10 cellular contexts compared by ENCODE assay signal in genomic region chr2:239297142-239298125, GRCh38.
DNase-seq lines count a peak whose midpoint lies in the region; ATAC-seq, FAIRE-seq and TF ChIP-seq lines count a peak whose summit lies in the region.
"Had no signal": no experiment of that assay in that cellular context is flagged by ENCODE, and none has a peak within 500 bp of the region (broad histone marks: within the 10 kb centered on the region; RNA-seq: fewer than 3 reads in every experiment).

No MANE protein-coding gene starts in this region.

- no peaks in the 10 kb centered on the region for H3K9me3 Mint-ChIP-seq in natural killer cell treated with Interleukin-12 subunit alpha and Interleukin-12 subunit beta and Interleukin-15 and Interleukin-18, amount 100 ng/mL, for 72 hours

- peaks cover 33 to 35% of the 10 kb centered on the region in 2 donors for H3K4me1 Mint-ChIP-seq in natural killer cell treated with Interleukin-12 subunit alpha and Interleukin-12 subunit beta and Interleukin-15 and Interleukin-18, amount 100 ng/mL, for 72 hours (ENCODE audit: low read depth in 2 of 2)

- no peak overlapping the region for H4K8ac ChIP-seq in H1 (ENCODE audit: extremely low read depth, insufficient read depth, low read length)

- CTCF ChIA-PET in Panc1 (lab: Charles Lee) (no interaction called here), H1 (lab: Charles Lee; ENCODE audit: partially characterized antibody) (interaction anchor here (0.6 to 8.0 kb wide), 6 partner anchors 12 to 35 kb away, joined by 3 to 44 read pairs (median 4); no protein-coding TSS in a partner anchor)

- H4K20me1 ChIP-seq in BLaER1 treated with 17β-estradiol and CSF1 and Interleukin-3, amounts not matched to agents 10 nM and 100 nM, result peaks cover 82 to 100% (median 96%) of the 10 kb centered on the region in 11 experiments
- H4K20me1 ChIP-seq in H1 (replicated peaks in 1 of 2; ENCODE audit: control insufficient read depth in 1 of 2, insufficient read depth in 2 of 2, low read length in 2 of 2), result peaks cover 0 to 11% of the 10 kb centered on the region in 2 experiments

- H2AK5ac ChIP-seq in H1 (ENCODE audit: low read depth, low read length), result peak overlapping the region; percentile 75; the same call in 1 of the 2 replicates

- H2AFZ ChIP-seq in H1 (ENCODE audit: low read length), result no peak overlapping the region

- H3K79me2 ChIP-seq in H1 (ENCODE audit: control insufficient read depth in 1 of 2, insufficient read depth in 2 of 2, low read length in 2 of 2), result peaks cover 0 to 73% of the 10 kb centered on the region in 2 experiments; a peak in 3 of 4 replicates

- H3K4me3 Mint-ChIP-seq in natural killer cell treated with Interleukin-12 subunit alpha and Interleukin-12 subunit beta and Interleukin-15 and Interleukin-18, amount 100 ng/mL, for 72 hours, result peak overlapping the region; percentile 30

- in situ Hi-C loops in Panc1 (cut with HindIII; ENCODE audit: low pct_unique_long_range_greater_than_20kb, low sequenced_read_pairs), result no loop called here

- peak overlapping the region; percentile 61; the same call in 1 of the 2 replicates for H2BK5ac ChIP-seq in H1 (ENCODE audit: low read depth, low read length)

- no peak overlapping the region for H3K56ac ChIP-seq in H1 (replicated peaks; ENCODE audit: insufficient read length, low read depth, low read length)

- no peak overlapping the region for H3K14ac ChIP-seq in H1 (ENCODE audit: insufficient read length)

- H3K4ac ChIP-seq in H1 (replicated peaks; ENCODE audit: insufficient read length, low read depth, low read length), result no peak overlapping the region

- no peak for TF ChIP-seq RAD21 in H1 (IDR thresholded peaks at IDR 0.05 in 1 of 2, conservative IDR thresholded peaks at IDR 0.05 in 1 of 2; ENCODE audit: low read depth in 2 of 2, low read length in 2 of 2)

- FAIRE-seq in H1 (lab: Jason Lieb, UNC), result no peak

- H3K27me3 Mint-ChIP-seq in natural killer cell treated with Interleukin-12 subunit alpha and Interleukin-12 subunit beta and Interleukin-15 and Interleukin-18, amount 100 ng/mL, for 72 hours, result no peaks in the 10 kb centered on the region

- no peak overlapping the region for H2BK12ac ChIP-seq in H1 (ENCODE audit: low read depth, low read length)

- H2BK120ac ChIP-seq in H1 (replicated peaks; ENCODE audit: low read depth, low read length), result no peak overlapping the region

- peak overlapping the region in 2 of 11 experiments; percentile 2 to 40; a peak in 3 of 22 replicates for H3K9ac ChIP-seq in BLaER1 treated with 17β-estradiol and CSF1 and Interleukin-3, amounts not matched to agents 10 nM and 100 nM
- H3K9ac ChIP-seq in H1 (replicated peaks in 1 of 4; ENCODE audit: extremely low read depth in 1 of 4, low read depth in 3 of 4, low read length in 3 of 4), result no peak overlapping the region

- TF ChIP-seq POLR2A in H1 (IDR thresholded peaks at IDR 0.05; ENCODE audit: control extremely low read depth in 1 of 2, low read depth in 2 of 2, low read length in 2 of 2) (no peak), GM18505 (IDR thresholded peaks at IDR 0.05; ENCODE audit: borderline replicate concordance, extremely low read depth, insufficient read depth, insufficient read length) (no peak)

- no peak overlapping the region for H2BK15ac ChIP-seq in H1 (ENCODE audit: low read length)

- no peak overlapping the region for H3K27ac Mint-ChIP-seq in natural killer cell treated with Interleukin-12 subunit alpha and Interleukin-12 subunit beta and Interleukin-15 and Interleukin-18, amount 100 ng/mL, for 72 hours

- H3K79me1 ChIP-seq in H1 (ENCODE audit: low read depth, low read length), result peaks cover 6% of the 10 kb centered on the region; the same call in 1 of the 2 replicates

- TF ChIP-seq CTCF in Panc1 (IDR thresholded peaks at IDR 0.05) (no peak), H1 (IDR thresholded peaks at IDR 0.05; ENCODE audit: control extremely low read depth in 1 of 3, insufficient read depth in 1 of 3, low read depth in 1 of 3, low read length in 3 of 3) (no peak)

- H3K27me3 ChIP-seq in BLaER1 treated with 17β-estradiol and CSF1 and Interleukin-3, amounts not matched to agents 10 nM and 100 nM, result no peaks in the 10 kb centered on the region
- H3K27me3 ChIP-seq in Panc1 (ENCODE audit: control insufficient read depth, insufficient read depth, low read length) (no peaks in the 10 kb centered on the region), H1 (replicated peaks in 1 of 4; ENCODE audit: control insufficient read depth in 3 of 4, extremely low read depth in 1 of 4, insufficient read depth in 3 of 4, low read length in 3 of 4) (no peaks in the 10 kb centered on the region)
- H3K27me3 ChIP-seq: cardiac muscle cell had no signal

- H3K4me3 ChIP-seq in BLaER1 treated with 17β-estradiol and CSF1 and Interleukin-3, amounts not matched to agents 10 nM and 100 nM, result no peak overlapping the region
- peak overlapping the region in 1 of 2 experiments; percentile 32; a peak in 2 of 4 replicates for H3K4me3 ChIP-seq in Panc1 (ENCODE audit: low read depth in 2 of 2, low read length in 2 of 2)
- no peak overlapping the region for H3K4me3 ChIP-seq in H1 (ENCODE audit: extremely low read depth in 1 of 4, insufficient read depth in 2 of 4, low read depth in 3 of 4, low read length in 4 of 4)
- H3K4me3 ChIP-seq: cardiac muscle cell had no signal

- ATAC-seq in Panc1, result 0 out of 2 replicates have a peak, but pooled peaks have one; percentile 32
- ATAC-seq in natural killer cell treated with Interleukin-12 subunit alpha and Interleukin-12 subunit beta and Interleukin-15 and Interleukin-18, amount 100 ng/mL, for 72 hours, result no peak
- no peak for ATAC-seq in GM18505 (IDR thresholded peaks at IDR 0.05; ENCODE audit: unreplicated experiment)

- peaks cover 55 to 100% (median 97%) of the 10 kb centered on the region in 10 experiments for H3K4me1 ChIP-seq in BLaER1 treated with 17β-estradiol and CSF1 and Interleukin-3, amounts not matched to agents 10 nM and 100 nM
- H3K4me1 ChIP-seq in Panc1 (ENCODE audit: control insufficient read depth, insufficient read depth, low read length) (peaks cover 10% of the 10 kb centered on the region; the same call in 1 of the 2 replicates), H1 (replicated peaks in 1 of 4; ENCODE audit: control insufficient read depth in 3 of 4, insufficient read depth in 4 of 4, low read length in 3 of 4) (peaks cover 17 to 47% (median 32%) of the 10 kb centered on the region in 4 experiments)

- H3K36me3 ChIP-seq in BLaER1 treated with 17β-estradiol and CSF1 and Interleukin-3, amounts not matched to agents 10 nM and 100 nM, result no peaks in the 10 kb centered on the region
- H3K36me3 ChIP-seq in Panc1 (ENCODE audit: control insufficient read depth, insufficient read depth, low read length) (no peaks in the 10 kb centered on the region), H1 (ENCODE audit: control insufficient read depth in 2 of 4, insufficient read depth in 4 of 4, low read length in 3 of 4) (no peaks in the 10 kb centered on the region)
- H3K36me3 ChIP-seq: cardiac muscle cell had no signal

- no peaks in the 10 kb centered on the region for H3K36me3 Mint-ChIP-seq in natural killer cell treated with Interleukin-12 subunit alpha and Interleukin-12 subunit beta and Interleukin-15 and Interleukin-18, amount 100 ng/mL, for 72 hours

- BruUV-seq in Panc1 (replicated peaks; lab: Mats Ljungman, UMichigan), result no TSS peak

- no peaks in the 10 kb centered on the region for H3K9me3 ChIP-seq in BLaER1 treated with 17β-estradiol and CSF1 and Interleukin-3, amounts not matched to agents 10 nM and 100 nM (replicated peaks in 1 of 11)
- H3K9me3 ChIP-seq in Panc1 (ENCODE audit: control insufficient read depth, insufficient read depth, low read depth, low read length) (no peaks in the 10 kb centered on the region), H1 (ENCODE audit: insufficient read depth in 2 of 2, low read depth in 1 of 2, low read length in 1 of 2) (no peaks in the 10 kb centered on the region)
- H3K9me3 ChIP-seq: Caco-2 had no signal

- no peak overlapping the region for H3K23ac ChIP-seq in H1 (ENCODE audit: insufficient read length)

- H3K23me2 ChIP-seq in H1 (ENCODE audit: low read depth, low read length), result no peaks in the 10 kb centered on the region

- H3K27ac ChIP-seq in BLaER1 treated with 17β-estradiol and CSF1 and Interleukin-3, amounts not matched to agents 10 nM and 100 nM, result peak overlapping the region in 7 of 11 experiments; percentile 9 to 48 (median 38); a peak in 8 of 22 replicates
- H3K27ac ChIP-seq in Panc1 (ENCODE audit: low read length), result 0 out of 2 replicates have a peak overlapping the region, but pooled peaks have one; percentile 29
- no peak overlapping the region; the same call in 1 of the 2 replicates for H3K27ac ChIP-seq in H1 (ENCODE audit: low read depth, low read length)
- H3K27ac ChIP-seq: cardiac muscle cell had no signal

- intact Hi-C loops in Panc1 (cut with micrococcal nuclease; ENCODE audit: unreplicated experiment), result no loop called here

- peak overlapping the region; percentile 25; the same call in 1 of the 2 replicates for H3K18ac ChIP-seq in H1 (ENCODE audit: extremely low read depth, low read length)

- WGBS in H1 (ENCODE audit: extremely low coverage in 1 of 2, insufficient coverage in 1 of 2, insufficient read length in 1 of 2, insufficient replicate concordance in 2 of 2, low coverage in 1 of 2, low lambda C conversion rate in 2 of 2, missing lambda C conversion rate in 1 of 2), 2 experiments, result 91% methylated on average over 22 of the region's 22 CpGs; no CpG with 5 or more reads in 1 of the 2 experiments

- H2BK20ac ChIP-seq in H1 (ENCODE audit: low read length), result no peak overlapping the region

- peak overlapping the region; percentile 77 for H4K91ac ChIP-seq in H1 (replicated peaks; ENCODE audit: insufficient read length, low read length)

- H4K5ac ChIP-seq in H1 (ENCODE audit: insufficient read length, low read depth, low read length), result no peak overlapping the region

- no peak for DNase-seq in Panc1 (ENCODE audit: low read depth, low spot score)
- no peak for DNase-seq in H1 (ENCODE audit: low read depth in 1 of 2, low spot score in 2 of 2)
- DNase-seq in natural killer cell treated with Interleukin-12 subunit alpha and Interleukin-12 subunit beta and Interleukin-15 and Interleukin-18, amount 100 ng/mL, for 72 hours (ENCODE audit: low spot score), result no peak
- DNase-seq in LoVo (ENCODE audit: low spot score), result no peak
- DNase-seq in NCI-H524 (lab: John Stamatoyannopoulos, UW), result no peak
- DNase-seq in RKO (ENCODE audit: low spot score), result no peak

- POLR2A ChIA-PET in Panc1 (lab: Charles Lee), result no interaction called here
- POLR2A ChIA-PET in H1 (lab: Charles Lee; ENCODE audit: partially characterized antibody), result interaction anchor here (1.0 kb wide), 1 partner anchor 27 kb away, joined by 3 read pairs; no protein-coding TSS in a partner anchor

- no peak for TF ChIP-seq EP300 in H1 (IDR thresholded peaks at IDR 0.05; ENCODE audit: borderline replicate concordance in 1 of 2, low read depth in 2 of 2, low read length in 2 of 2)

- H3K4me2 ChIP-seq in BLaER1 treated with 17β-estradiol and CSF1 and Interleukin-3, amounts not matched to agents 10 nM and 100 nM, result peak overlapping the region; percentile 78 to 97 (median 80); a peak in 21 of 22 replicates
- H3K4me2 ChIP-seq in H1 (ENCODE audit: insufficient read depth in 1 of 2, low read depth in 2 of 2, low read length in 2 of 2), result no peak overlapping the region; a peak in 1 of 4 replicates

TF ChIP-seq in H1, 55 proteins besides CTCF, POLR2A, EP300 and RAD21:
- TF ChIP-seq SIN3A (conservative IDR thresholded peaks at IDR 0.05 in 1 of 2, IDR thresholded peaks at IDR 0.05 in 1 of 2; ENCODE audit: low read depth in 1 of 2, low read length in 2 of 2), result no peak

Comparison
In these comparisons a context has a peak if more than half of its experiments do, and no peak if none do; other contexts are left out.
1. H3K4me2 ChIP-seq: peak in BLaER1 treated with 17β-estradiol and CSF1 and Interleukin-3, amounts not matched to agents 10 nM and 100 nM (11 of 11); none in H1 (0 of 2).